In the genomic region with DNA sequence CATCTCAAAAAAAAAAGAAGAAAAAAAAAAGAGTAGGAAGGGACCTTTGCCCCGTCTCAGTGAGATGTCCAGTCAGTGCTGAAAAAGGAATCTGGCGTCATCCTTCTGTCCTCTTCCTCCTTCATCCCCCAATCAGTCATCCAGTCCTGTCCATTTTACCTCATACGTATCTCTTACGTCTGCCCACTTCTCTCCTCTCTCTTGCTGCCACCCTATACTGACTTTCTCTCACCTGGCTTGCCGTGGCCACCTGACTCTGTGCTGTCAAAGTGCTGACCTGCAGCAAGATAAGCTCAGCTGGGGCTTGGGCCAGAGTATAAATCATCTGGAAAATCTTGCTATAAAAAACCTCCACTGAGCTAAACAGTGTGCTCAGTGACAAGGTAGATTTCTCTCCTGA, we compare ENCODE assay signal across 25 cellular contexts. TPM values are rescaled to one million over a fixed set of nuclear protein-coding genes. Genes with fewer than 3 reads are reported as not detected.
DNase-seq lines count a peak whose midpoint lies in the region; ATAC-seq, FAIRE-seq and TF ChIP-seq lines count a peak whose summit lies in the region.
"Had no signal": no experiment of that assay in that cellular context is flagged by ENCODE, and none has a peak within 500 bp of the region (broad histone marks: within the 10 kb centered on the region; RNA-seq: fewer than 3 reads in every experiment).

No MANE protein-coding gene starts in this region.

- H3K4me3 ChIP-seq in SK-N-MC: no peak overlapping the region
- H3K4me3 ChIP-seq: GM23248 had no signal

- H3K36me3 ChIP-seq in SK-N-MC (ENCODE audit: insufficient read depth, low read length): no peaks in the 10 kb centered on the region

- H3K27ac ChIP-seq in SK-N-MC: peak overlapping the region; percentile 69; the same call in 1 of the 2 replicates
- H3K27ac ChIP-seq: GM23248, RWPE1 had no signal

- FAIRE-seq in islet of Langerhans (lab: Jason Lieb, UNC): peak; percentile 38
- FAIRE-seq: HepG2 had no signal

- peaks cover 16% of the 10 kb centered on the region for H3K4me1 Mint-ChIP-seq in CD14-positive monocyte
- no peaks in the 10 kb centered on the region for H3K4me1 Mint-ChIP-seq in activated naive CD8-positive, alpha-beta T cell treated with anti-CD3 and anti-CD28 coated beads for 36 hours

- no peak overlapping the region for H3K4me3 Mint-ChIP-seq in CD14-positive monocyte
- H3K4me3 Mint-ChIP-seq in activated naive CD8-positive, alpha-beta T cell treated with anti-CD3 and anti-CD28 coated beads for 36 hours: no peak overlapping the region

- no peak for ATAC-seq in GM21381 (IDR thresholded peaks at IDR 0.05; ENCODE audit: unreplicated experiment)
- ATAC-seq: HepG2, Panc1 had no signal

- H3K9me3 ChIP-seq in SK-N-MC (ENCODE audit: low read depth, low read length): no peaks in the 10 kb centered on the region

- DNase-seq in CD14-positive monocyte (ENCODE audit: low spot score) (peak; percentile 16), SK-N-MC (ENCODE audit: low read depth, low spot score) (no peak), posterior vena cava (ENCODE audit: low spot score) (peak; percentile 32), SHP77 (lab: John Stamatoyannopoulos, UW) (no peak), NCI-H1417 (lab: John Stamatoyannopoulos, UW) (no peak)
- DNase-seq in activated naive CD8-positive, alpha-beta T cell treated with anti-CD3 and anti-CD28 coated beads for 36 hours: no peak
- DNase-seq: CD4-positive, CD25-positive, alpha-beta regulatory T cell; DMS153; DND-41; H7; KG1; MM.1S; NCI-H1694; NCI-H2029 treated with DMSO at 0.1 percent for 48 hours; NCI-H2227 treated with DMSO at 0.1 percent for 48 hours; NCI-H526 treated with DMSO at 0.1 percent for 48 hours; SHP77 treated with DMSO at 0.1 percent for 48 hours had no signal

- peaks cover 0 to 3% (median 0%) of the 10 kb centered on the region in 7 donors for H3K9me3 Mint-ChIP-seq in CD14-positive monocyte
- no peaks in the 10 kb centered on the region for H3K9me3 Mint-ChIP-seq in activated naive CD8-positive, alpha-beta T cell treated with anti-CD3 and anti-CD28 coated beads for 36 hours

- peak overlapping the region in 1 of 7 donors; percentile 0 for H3K27ac Mint-ChIP-seq in CD14-positive monocyte
- no peak overlapping the region for H3K27ac Mint-ChIP-seq in activated naive CD8-positive, alpha-beta T cell treated with anti-CD3 and anti-CD28 coated beads for 36 hours
- H3K27ac Mint-ChIP-seq: CD4-positive, CD25-positive, alpha-beta regulatory T cell had no signal

- no peaks in the 10 kb centered on the region for H3K36me3 Mint-ChIP-seq in CD14-positive monocyte
- no peaks in the 10 kb centered on the region for H3K36me3 Mint-ChIP-seq in activated naive CD8-positive, alpha-beta T cell treated with anti-CD3 and anti-CD28 coated beads for 36 hours
- H3K36me3 Mint-ChIP-seq: CD4-positive, CD25-positive, alpha-beta regulatory T cell had no signal

- peaks cover 18 to 20% (median 19%) of the 10 kb centered on the region in 3 donors for H3K27me3 Mint-ChIP-seq in CD14-positive monocyte (ENCODE audit: low read depth in 3 of 3)
- peaks cover 15% of the 10 kb centered on the region for H3K27me3 Mint-ChIP-seq in activated naive CD8-positive, alpha-beta T cell treated with anti-CD3 and anti-CD28 coated beads for 36 hours

- H3K9ac ChIP-seq in SK-N-MC (ENCODE audit: insufficient read length): no peak overlapping the region
- H3K9ac ChIP-seq: GM23248 had no signal

- no peak for TF ChIP-seq CTCF in CD14-positive monocyte (IDR thresholded peaks at IDR 0.05)

- intact Hi-C loops in CD14-positive monocyte (cut with micrococcal nuclease): no loop called here
- intact Hi-C loops in posterior vena cava (cut with DNase I): loop anchor here in 1 of 2 donors (10.0 kb wide), 1 partner anchor 82 kb away; no protein-coding TSS in a partner anchor

RNA-seq across cellular contexts. Expression of a gene that starts 13.6 kb away (rescaled TPM):
- polyA plus RNA-seq in CD14-positive monocyte: under 1 TPM in 1 of 2 donors, not detected in 1; 0.06 TPM
- under 1 TPM; 0.14 to 0.23 TPM for total RNA-seq in posterior vena cava
- under 1 TPM; 0.27 to 0.38 TPM for total RNA-seq in activated naive CD8-positive, alpha-beta T cell treated with anti-CD3 and anti-CD28 coated beads for 36 hours
- total RNA-seq: GM23248, HepG2, HT1080 had no signal

RNA-seq across cellular contexts. Expression of a gene that starts 15.7 kb away (rescaled TPM):
- polyA plus RNA-seq in CD14-positive monocyte: under 1 TPM; 0.48 to 0.71 TPM
- total RNA-seq in posterior vena cava: 1 to 10 TPM; 1.1 to 1.2 TPM
- total RNA-seq in activated naive CD8-positive, alpha-beta T cell treated with anti-CD3 and anti-CD28 coated beads for 36 hours: under 1 TPM; 0.37 to 0.68 TPM
- total RNA-seq: A172, H7, HepG2, HT1080 had no signal
- polyA plus RNA-seq: HepG2 had no signal

RNA-seq across cellular contexts. Expression of a gene that starts 35.9 kb away (rescaled TPM):
- polyA plus RNA-seq in CD14-positive monocyte: under 1 TPM in 1 of 2 donors, not detected in 1; 0.20 TPM
- not detected for total RNA-seq in posterior vena cava
- total RNA-seq in activated naive CD8-positive, alpha-beta T cell treated with anti-CD3 and anti-CD28 coated beads for 36 hours: 10 to 100 TPM; 70.5 to 76.5 TPM

RNA-seq across cellular contexts. Expression of a gene that starts 56.3 kb away (rescaled TPM):
- not detected for polyA plus RNA-seq in CD14-positive monocyte
- total RNA-seq in posterior vena cava: under 1 TPM; 0.28 to 0.33 TPM
- total RNA-seq in activated naive CD8-positive, alpha-beta T cell treated with anti-CD3 and anti-CD28 coated beads for 36 hours: 1 to 10 TPM; 2.2 to 2.3 TPM

Comparison
In these comparisons a context has a peak if more than half of its experiments do, and no peak if none do; other contexts are left out.
1. DNase-seq: peak in CD14-positive monocyte (single experiment) and posterior vena cava (single experiment); none in SK-N-MC (single experiment), SHP77 (0 of 2), NCI-H1417 (0 of 3) and activated naive CD8-positive, alpha-beta T cell treated with anti-CD3 and anti-CD28 coated beads for 36 hours (single experiment).